In the genomic region with DNA sequence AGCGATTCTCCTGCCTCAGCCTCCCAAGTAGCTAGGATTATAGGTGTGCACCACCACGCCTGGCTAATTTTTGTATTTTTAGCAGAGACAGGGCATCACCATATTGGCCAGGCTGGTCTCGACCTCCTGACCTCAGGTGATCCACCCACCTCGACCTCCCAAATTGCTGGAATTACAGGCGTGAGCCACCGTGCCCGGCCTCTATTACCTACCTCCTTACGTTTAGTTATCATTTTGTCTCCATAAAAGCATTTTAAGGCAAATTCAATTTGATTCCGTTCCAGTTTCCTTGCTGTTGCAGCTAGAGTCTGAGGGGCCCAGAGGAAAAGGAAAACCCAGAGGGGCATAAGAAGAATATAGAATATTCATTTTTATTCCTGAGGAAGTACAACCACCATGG, we compare ENCODE assay signal across 8 cellular contexts. TPM values are rescaled to one million over a fixed set of nuclear protein-coding genes. Genes with fewer than 3 reads are reported as not detected.
A peak's percentile ranks its signal among the peaks of the same experiment; 100 is the strongest.
DNase-seq lines count a peak whose midpoint lies in the region; ATAC-seq, FAIRE-seq and TF ChIP-seq lines count a peak whose summit lies in the region.

No MANE protein-coding gene starts in this region.

- H3K4me3 ChIP-seq in mononuclear cell (ENCODE audit: low read length) (peak overlapping the region; percentile 59), uterus (peak overlapping the region; percentile 70 to 97)

- H3K36me3 Mint-ChIP-seq in MCF 10A (ENCODE audit: insufficient read depth, unreplicated experiment) = peaks cover 5% of the 10 kb centered on the region

- DNase-seq in Right ventricle myocardium inferior (ENCODE audit: missing footprints) (no peak), cardiac septum (ENCODE audit: low spot score) (no peak), MCF 10A (ENCODE audit: unreplicated experiment) (no peak), uterus (peak; percentile 19 to 22), H54 (ENCODE audit: insufficient read length, low spot score) (no peak)

- H3K27ac ChIP-seq in uterus = peak overlapping the region; percentile 67

- H3K27me3 ChIP-seq in mononuclear cell (ENCODE audit: insufficient read depth, low read length) = no peaks in the 10 kb centered on the region
- no peaks in the 10 kb centered on the region for H3K27me3 ChIP-seq in uterus

- POLR2A ChIA-PET in MCF 10A (lab: Yijun Ruan, JAX) = interaction anchor here (0.6 to 2.4 kb wide), 15 partner anchors 10 to 1513 kb away, joined by 3 to 17 read pairs (median 5); a partner anchor contains a TSS

- H3K4me3 Mint-ChIP-seq in MCF 10A (ENCODE audit: unreplicated experiment) = peak overlapping the region; percentile 91

- ATAC-seq in Right ventricle myocardium inferior = peak; percentile 4
- no peak for ATAC-seq in esophagus mucosa
- ATAC-seq in GM19035 (IDR thresholded peaks at IDR 0.05; ENCODE audit: unreplicated experiment) = no peak

- TF ChIP-seq CTCF in MCF 10A (IDR thresholded peaks at IDR 0.05; ENCODE audit: unreplicated experiment) (no peak), uterus (IDR thresholded peaks at IDR 0.05) (no peak)

- H3K36me3 ChIP-seq in uterus = no peaks in the 10 kb centered on the region

- no peaks in the 10 kb centered on the region for H3K9me3 Mint-ChIP-seq in MCF 10A (ENCODE audit: unreplicated experiment)

- H3K27ac Mint-ChIP-seq in MCF 10A (ENCODE audit: low read depth, unreplicated experiment) = peak overlapping the region; percentile 91

- no peak for FAIRE-seq in H54 (lab: Jason Lieb, UNC)

- no peaks in the 10 kb centered on the region for H3K27me3 Mint-ChIP-seq in MCF 10A (ENCODE audit: insufficient read depth, unreplicated experiment)

- intact Hi-C loops in Right ventricle myocardium inferior (cut with DNase I) (no loop called here), cardiac septum (cut with DNase I) (loop anchor here (5.0 to 10.0 kb wide), 2 partner anchors 197 to 439 kb away; a partner anchor contains a TSS), MCF 10A (cut with micrococcal nuclease) (no loop called here), uterus (cut with DNase I; ENCODE audit: low total_unique reads) (no loop called here)

- CTCF ChIA-PET in MCF 10A (lab: Yijun Ruan, JAX) = interaction anchor here (0.5 to 2.8 kb wide), 7 partner anchors 8 to 703 kb away, joined by 3 to 13 read pairs (median 4); no protein-coding TSS in a partner anchor

- H3K4me1 Mint-ChIP-seq in MCF 10A (ENCODE audit: insufficient read depth, unreplicated experiment) = peaks cover 19% of the 10 kb centered on the region

- H3K4me1 ChIP-seq in mononuclear cell (ENCODE audit: insufficient read depth, low read length) (peaks cover 22% of the 10 kb centered on the region), uterus (peaks cover 0 to 11% of the 10 kb centered on the region in 2 donors)

- TSS peak; percentile 37 for BruUV-seq in MCF 10A (replicated peaks; lab: Mats Ljungman, UMichigan)

- no peaks in the 10 kb centered on the region for H3K9me3 ChIP-seq in mononuclear cell (ENCODE audit: low read depth, low read length)
- no peaks in the 10 kb centered on the region for H3K9me3 ChIP-seq in uterus

- no peak for TF ChIP-seq POLR2A in uterus (IDR thresholded peaks at IDR 0.05)
- TF ChIP-seq POLR2A in H54 (IDR thresholded peaks at IDR 0.05; ENCODE audit: low read depth, low read length) = no peak

RNA-seq across cellular contexts. Expression of a gene that starts 0.6 kb away (rescaled TPM):
- total RNA-seq in Right ventricle myocardium inferior = 12.2 TPM
- 11.5 TPM for total RNA-seq in cardiac septum
- 94.4 and 113 TPM in 2 replicates for total RNA-seq in MCF 10A (2022)
- 8.5 TPM for total RNA-seq in mononuclear cell
- 100 to 1,000 TPM in 1 of 4 donors, 10 to 100 TPM in 3; 27.9 to 511 (median 31.5) TPM for total RNA-seq in uterus
- total RNA-seq in esophagus mucosa = 16.1 TPM

Comparison
In these comparisons a context has a peak if more than half of its experiments do, and no peak if none do; other contexts are left out.
1. DNase-seq: peak in uterus (2 of 2); none in Right ventricle myocardium inferior (single experiment), cardiac septum (single experiment), MCF 10A (single experiment) and H54 (single experiment).